In genomic region chr9:130542457-130543228, GRCh38 we compare ENCODE assay signal across 13 cellular contexts. TPM values are rescaled to one million over a fixed set of nuclear protein-coding genes. Genes with fewer than 3 reads are reported as not detected.
DNase-seq lines count a peak whose midpoint lies in the region; ATAC-seq and TF ChIP-seq lines count a peak whose summit lies in the region.
"Had no signal": no experiment of that assay in that cellular context is flagged by ENCODE, and none has a peak within 500 bp of the region (broad histone marks: within the 10 kb centered on the region; RNA-seq: fewer than 3 reads in every experiment).

No MANE protein-coding gene starts in this region.

- H2AFZ ChIP-seq in DND-41 (ENCODE audit: low read depth, low read length): no peak overlapping the region
- peak overlapping the region; percentile 95 for H2AFZ ChIP-seq in OCI-LY3 (ENCODE audit: low read depth, low read length)

- DNase-seq in DND-41 (peak; percentile 7), HS-27A (ENCODE audit: low read depth) (peak; percentile 22), fibroblast of mammary gland (ENCODE audit: low read depth) (peak; percentile 66), chondrocyte (ENCODE audit: low spot score) (no peak)
- DNase-seq in CD8-positive, alpha-beta memory T cell: no peak
- DNase-seq: central memory CD4-positive, alpha-beta T cell; NCI-H2081 had no signal

- H3K4me2 ChIP-seq in DND-41 (ENCODE audit: insufficient read depth, low read length) (no peak overlapping the region), OCI-LY3 (ENCODE audit: low read length) (peak overlapping the region; percentile 77)

- H3K36me3 ChIP-seq in DND-41 (ENCODE audit: insufficient read depth, low read length): no peaks in the 10 kb centered on the region
- no peaks in the 10 kb centered on the region for H3K36me3 ChIP-seq in OCI-LY3 (replicated peaks; ENCODE audit: low read depth, low read length)
- H3K36me3 ChIP-seq in CD8-positive, alpha-beta memory T cell (ENCODE audit: insufficient read depth, low read length): no peaks in the 10 kb centered on the region

- H3K36me3 Mint-ChIP-seq in chondrocyte (ENCODE audit: low read depth): no peaks in the 10 kb centered on the region
- no peaks in the 10 kb centered on the region for H3K36me3 Mint-ChIP-seq in CD8-positive, alpha-beta memory T cell
- H3K36me3 Mint-ChIP-seq: activated naive CD4-positive, alpha-beta T cell treated with anti-CD3 and anti-CD28 coated beads, Interleukin-2, amount 50 U/mL, for 72 hours; type B pancreatic cell had no signal

- no peak overlapping the region for H3K27ac Mint-ChIP-seq in chondrocyte (ENCODE audit: unreplicated experiment)
- H3K27ac Mint-ChIP-seq in CD8-positive, alpha-beta memory T cell: no peak overlapping the region
- H3K27ac Mint-ChIP-seq: activated naive CD4-positive, alpha-beta T cell treated with anti-CD3 and anti-CD28 coated beads, Interleukin-2, amount 50 U/mL, for 72 hours; type B pancreatic cell had no signal

- ATAC-seq in DND-41 (ENCODE audit: insufficient read depth, low read depth) (peak; percentile 19; the same call in 1 of the 3 replicates), GM18498 (IDR thresholded peaks at IDR 0.05; ENCODE audit: unreplicated experiment) (no peak)
- ATAC-seq: activated CD4-positive, CD25-positive, alpha-beta regulatory T cell treated with anti-CD3 and anti-CD28 coated beads, Interleukin-2, amount 50 U/mL, for 24 hours; activated naive CD4-positive, alpha-beta T cell treated with anti-CD3 and anti-CD28 coated beads, Interleukin-2, amount 50 U/mL, for 72 hours had no signal

- H3K4me1 ChIP-seq in DND-41 (ENCODE audit: insufficient read depth, low read length) (no peaks in the 10 kb centered on the region), OCI-LY3 (ENCODE audit: low read length) (peaks cover 43% of the 10 kb centered on the region)
- no peaks in the 10 kb centered on the region for H3K4me1 ChIP-seq in CD8-positive, alpha-beta memory T cell (ENCODE audit: insufficient read depth, low read length)

- H4K20me1 ChIP-seq in DND-41 (ENCODE audit: insufficient read depth, low read length): no peaks in the 10 kb centered on the region
- no peaks in the 10 kb centered on the region for H4K20me1 ChIP-seq in OCI-LY3 (ENCODE audit: insufficient read depth, low read length)

- H3K9ac ChIP-seq in DND-41 (ENCODE audit: low read depth, low read length) (no peak overlapping the region), OCI-LY3 (ENCODE audit: low read length) (peak overlapping the region; percentile 57; the same call in 1 of the 2 replicates)

- no peak for TF ChIP-seq CTCF in DND-41 (IDR thresholded peaks at IDR 0.05; ENCODE audit: borderline replicate concordance, extremely low read depth, low read length, poor library complexity, severe bottlenecking)
- TF ChIP-seq CTCF in OCI-LY3 (IDR thresholded peaks at IDR 0.05; ENCODE audit: low read depth, low read length): no peak
- TF ChIP-seq CTCF in fibroblast of mammary gland (conservative IDR thresholded peaks at IDR 0.05; ENCODE audit: control insufficient read depth, insufficient read depth, low read depth, low read length): no peak
- TF ChIP-seq CTCF in chondrocyte (IDR thresholded peaks at IDR 0.05): no peak

- no peak overlapping the region for H3K4me3 Mint-ChIP-seq in chondrocyte (ENCODE audit: unreplicated experiment)
- no peak overlapping the region for H3K4me3 Mint-ChIP-seq in CD8-positive, alpha-beta memory T cell
- H3K4me3 Mint-ChIP-seq: type B pancreatic cell had no signal

- H3K79me2 ChIP-seq in DND-41 (ENCODE audit: insufficient read depth, low read length): no peaks in the 10 kb centered on the region
- no peaks in the 10 kb centered on the region for H3K79me2 ChIP-seq in OCI-LY3 (ENCODE audit: low read length)

- POLR2A ChIA-PET in CD8-positive, alpha-beta memory T cell (lab: Charles Lee): no interaction called here

- H3K9me3 ChIP-seq in DND-41 (ENCODE audit: insufficient read depth, low read length, severe bottlenecking): no peaks in the 10 kb centered on the region
- H3K9me3 ChIP-seq in OCI-LY3 (ENCODE audit: insufficient read depth, low read length): no peaks in the 10 kb centered on the region
- H3K9me3 ChIP-seq in CD8-positive, alpha-beta memory T cell (ENCODE audit: low read length): no peaks in the 10 kb centered on the region

- CTCF ChIA-PET in CD8-positive, alpha-beta memory T cell (lab: Charles Lee): no interaction called here

- H3K27me3 ChIP-seq in DND-41 (ENCODE audit: insufficient read depth, low read length, poor library complexity): peaks cover 5% of the 10 kb centered on the region
- H3K27me3 ChIP-seq in OCI-LY3 (ENCODE audit: low read depth, low read length): peaks cover 8% of the 10 kb centered on the region
- no peaks in the 10 kb centered on the region for H3K27me3 ChIP-seq in CD8-positive, alpha-beta memory T cell (ENCODE audit: insufficient read depth, low read length, poor library complexity, severe bottlenecking)

- no peaks in the 10 kb centered on the region for H3K9me3 Mint-ChIP-seq in chondrocyte (ENCODE audit: low read depth)
- H3K9me3 Mint-ChIP-seq in CD8-positive, alpha-beta memory T cell: peaks cover 0 to 2% (median 0%) of the 10 kb centered on the region in 5 donors
- H3K9me3 Mint-ChIP-seq: activated naive CD4-positive, alpha-beta T cell treated with anti-CD3 and anti-CD28 coated beads, Interleukin-2, amount 50 U/mL, for 72 hours; type B pancreatic cell had no signal

- H3K4me3 ChIP-seq in DND-41 (ENCODE audit: low read depth in 1 of 2, low read length in 2 of 2) (no peak overlapping the region), OCI-LY3 (ENCODE audit: low read length) (peak overlapping the region; percentile 64), fibroblast of mammary gland (ENCODE audit: control insufficient read depth, low read depth, low read length) (no peak overlapping the region)
- no peak overlapping the region for H3K4me3 ChIP-seq in CD8-positive, alpha-beta memory T cell (ENCODE audit: low read length)

- H3K4me1 Mint-ChIP-seq in chondrocyte (ENCODE audit: low read depth): peaks cover 9% of the 10 kb centered on the region
- peaks cover 1 to 5% (median 4%) of the 10 kb centered on the region in 3 donors for H3K4me1 Mint-ChIP-seq in CD8-positive, alpha-beta memory T cell

- H3K27me3 Mint-ChIP-seq in chondrocyte (ENCODE audit: low read depth): peaks cover 44% of the 10 kb centered on the region
- H3K27me3 Mint-ChIP-seq in CD8-positive, alpha-beta memory T cell: peaks cover 18 to 54% of the 10 kb centered on the region in 2 donors

- H3K27ac ChIP-seq in DND-41 (ENCODE audit: low read length) (no peak overlapping the region), OCI-LY3 (ENCODE audit: low read length) (peak overlapping the region; percentile 73; the same call in 1 of the 2 replicates)
- H3K27ac ChIP-seq in CD8-positive, alpha-beta memory T cell (ENCODE audit: low read depth, low read length): no peak overlapping the region
- H3K27ac ChIP-seq: C4-2B had no signal

RNA-seq across cellular contexts. Expression of gene FUBP3, which starts 36.7 kb away (rescaled TPM):
- 52.8 to 61.2 TPM (median 54.4 TPM) in 3 replicates for total RNA-seq in chondrocyte
- total RNA-seq in CD8-positive, alpha-beta memory T cell: 10 to 100 TPM; 49.9 to 50.4 TPM
- polyA plus RNA-seq in CD8-positive, alpha-beta memory T cell: 35.0 TPM

Comparison
In these comparisons a context has a peak if more than half of its experiments do, and no peak if none do; other contexts are left out.
1. DNase-seq: peak in DND-41 (single experiment), HS-27A (single experiment) and fibroblast of mammary gland (single experiment); none in chondrocyte (single experiment) and CD8-positive, alpha-beta memory T cell (0 of 5).